In the genomic region with DNA sequence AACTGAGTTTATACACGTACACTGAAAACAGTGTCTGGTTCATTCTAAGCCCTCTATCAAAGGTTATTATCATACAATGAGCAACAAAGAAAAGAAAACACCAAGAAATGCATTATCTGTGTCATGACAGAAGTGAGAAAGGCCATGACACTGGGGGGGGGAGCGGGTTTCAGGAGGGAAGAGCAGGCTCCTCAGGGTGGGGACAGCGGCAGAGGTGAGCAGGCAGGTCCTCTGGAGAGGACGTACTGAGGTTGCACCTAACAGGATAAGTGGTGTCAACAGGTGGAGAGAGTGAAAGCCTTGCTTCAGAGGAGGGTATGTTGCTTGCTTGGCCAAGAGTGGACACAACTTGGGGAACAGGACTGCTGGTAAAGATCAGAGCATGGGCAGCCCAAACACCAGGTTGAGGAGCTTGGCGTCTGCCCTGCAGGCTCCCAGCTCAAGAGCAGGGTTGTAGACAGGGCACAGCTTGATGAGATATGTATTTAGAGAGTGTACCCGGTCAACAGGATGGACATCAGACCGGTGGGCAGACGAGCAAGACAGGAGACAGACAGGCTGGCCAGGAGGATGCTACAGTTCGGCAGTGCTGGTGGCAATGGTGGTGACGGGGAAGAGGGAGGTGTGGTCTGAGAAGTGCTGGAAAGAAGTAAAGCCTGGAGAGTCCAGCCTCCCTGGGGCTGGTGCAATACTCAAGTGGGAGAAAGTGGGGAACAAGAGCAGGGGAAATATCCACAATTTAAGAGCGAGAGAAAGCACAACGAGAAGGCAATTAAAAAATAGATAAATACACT, we compare ENCODE assay signal across 30 cellular contexts. TPM values are rescaled to one million over a fixed set of nuclear protein-coding genes. Genes with fewer than 3 reads are reported as not detected.
DNase-seq lines count a peak whose midpoint lies in the region; ATAC-seq, FAIRE-seq and TF ChIP-seq lines count a peak whose summit lies in the region.
"Had no signal": no experiment of that assay in that cellular context is flagged by ENCODE, and none has a peak within 500 bp of the region (broad histone marks: within the 10 kb centered on the region; RNA-seq: fewer than 3 reads in every experiment).

No MANE protein-coding gene starts in this region.

- TF ChIP-seq RAD21 in K562 (CRISPR knock-in tag; conservative IDR thresholded peaks at IDR 0.05 in 1 of 2, IDR thresholded peaks at IDR 0.05 in 1 of 2), result no peak

- H3K4me2 ChIP-seq in K562 (ENCODE audit: insufficient read depth, low read length) (peak overlapping the region; percentile 67), H9 (ENCODE audit: insufficient read depth, insufficient read length, low read length) (no peak overlapping the region)
- H3K4me2 ChIP-seq: BLaER1, PC-9 had no signal

- H3K27ac Mint-ChIP-seq in CD4-positive, alpha-beta memory T cell, result peak overlapping the region in 4 of 7 donors; percentile 15 to 56 (median 46)
- peak overlapping the region in 4 of 6 donors; percentile 3 to 55 (median 16) for H3K27ac Mint-ChIP-seq in naive B cell
- peak overlapping the region in 3 of 10 donors; percentile 32 to 70 (median 44) for H3K27ac Mint-ChIP-seq in naive thymus-derived CD8-positive, alpha-beta T cell
- no peak overlapping the region for H3K27ac Mint-ChIP-seq in H9
- H3K27ac Mint-ChIP-seq: activated T-cell treated with anti-CD3 and anti-CD28 coated beads, Interleukin-2, amount 50 U/mL, for 24 hours; natural killer cell treated with Interleukin-12 subunit alpha and Interleukin-12 subunit beta and Interleukin-15 and Interleukin-18, amount 100 ng/mL, for 72 hours had no signal

- H4K5ac ChIP-seq in H9 (ENCODE audit: insufficient read length, low read depth, low read length), result no peak overlapping the region

- TF ChIP-seq CTCF in HEK293 (tag by site-specific recombination; IDR thresholded peaks at IDR 0.05), result no peak
- TF ChIP-seq CTCF in K562 (IDR thresholded peaks at IDR 0.05 in 2 of 3, conservative IDR thresholded peaks at IDR 0.05 in 1 of 3; ENCODE audit: insufficient read depth in 2 of 3, low read depth in 1 of 3, low read length in 3 of 3), result no peak
- no peak for TF ChIP-seq CTCF in H9 (conservative IDR thresholded peaks at IDR 0.05)

- TF ChIP-seq EP300 in K562 (IDR thresholded peaks at IDR 0.05; ENCODE audit: low read length), result no peak

- peaks cover 8% of the 10 kb centered on the region for H3K4me1 ChIP-seq in CD4-positive, alpha-beta memory T cell (ENCODE audit: insufficient read depth, low read length)
- no peaks in the 10 kb centered on the region for H3K4me1 ChIP-seq in HEK293 (ENCODE audit: control insufficient read depth, insufficient read depth, low read length)
- H3K4me1 ChIP-seq in K562 (replicated peaks in 1 of 2; ENCODE audit: control insufficient read depth in 2 of 2, insufficient read depth in 2 of 2, low read length in 2 of 2), result peaks cover 17 to 25% of the 10 kb centered on the region in 2 experiments; a peak in 4 of 5 replicates
- no peaks in the 10 kb centered on the region for H3K4me1 ChIP-seq in H9 (ENCODE audit: insufficient read depth, low read length)
- H3K4me1 ChIP-seq in small intestine (ENCODE audit: control insufficient read depth in 2 of 2, insufficient read depth in 1 of 2, low read depth in 1 of 2, low read length in 1 of 2), result no peaks in the 10 kb centered on the region
- H3K4me1 ChIP-seq: prostate gland had no signal

- H3K27me3 ChIP-seq in CD4-positive, alpha-beta memory T cell (ENCODE audit: insufficient read depth, low read length), result no peaks in the 10 kb centered on the region
- H3K27me3 ChIP-seq in K562 (ENCODE audit: control insufficient read depth in 2 of 2, insufficient read depth in 2 of 2, low read length in 2 of 2), result no peaks in the 10 kb centered on the region
- H3K27me3 ChIP-seq in H9 (ENCODE audit: insufficient read depth, low read length), result no peaks in the 10 kb centered on the region
- no peaks in the 10 kb centered on the region for H3K27me3 ChIP-seq in small intestine (ENCODE audit: control insufficient read depth in 2 of 2, insufficient read depth in 2 of 2, low read length in 2 of 2)
- H3K27me3 ChIP-seq: BLaER1, body of pancreas, esophagus squamous epithelium had no signal

- H3K23ac ChIP-seq in H9 (ENCODE audit: insufficient read length, low read depth, low read length), result no peak overlapping the region

- H3K36me3 ChIP-seq in CD4-positive, alpha-beta memory T cell (ENCODE audit: insufficient read depth, low read length), result no peaks in the 10 kb centered on the region
- H3K36me3 ChIP-seq in HEK293 (ENCODE audit: control insufficient read depth in 2 of 2, insufficient read depth in 1 of 2, low read length in 2 of 2), result no peaks in the 10 kb centered on the region
- peaks cover 11% of the 10 kb centered on the region for H3K36me3 ChIP-seq in K562 (ENCODE audit: control insufficient read depth, insufficient read depth, low read length)
- no peaks in the 10 kb centered on the region for H3K36me3 ChIP-seq in small intestine (ENCODE audit: control insufficient read depth in 2 of 2, insufficient read depth in 2 of 2, low read length in 2 of 2)
- H3K36me3 ChIP-seq: BLaER1, esophagus squamous epithelium, prostate gland had no signal

- H3K14ac ChIP-seq in H9 (ENCODE audit: insufficient read depth, low read length), result no peak overlapping the region

- no peak overlapping the region for H3K4ac ChIP-seq in H9 (ENCODE audit: low read depth, low read length)

- H3K4me3 ChIP-seq in CD4-positive, alpha-beta memory T cell (ENCODE audit: low read length in 2 of 2), result no peak overlapping the region
- H3K4me3 ChIP-seq in HEK293 (ENCODE audit: low read depth, low read length), result no peak overlapping the region
- H3K4me3 ChIP-seq in K562, result no peak overlapping the region
- no peak overlapping the region for H3K4me3 ChIP-seq in small intestine (ENCODE audit: low read depth in 1 of 2, low read length in 2 of 2)
- H3K4me3 ChIP-seq: BLaER1, body of pancreas, esophagus squamous epithelium, GM23248, PC-9, prostate gland had no signal

- H3K4me3 Mint-ChIP-seq in CD4-positive, alpha-beta memory T cell, result peak overlapping the region in 1 of 8 donors; percentile 2
- H3K4me3 Mint-ChIP-seq in naive B cell, result no peak overlapping the region
- H3K4me3 Mint-ChIP-seq in naive thymus-derived CD8-positive, alpha-beta T cell, result no peak overlapping the region
- H3K4me3 Mint-ChIP-seq in H9, result no peak overlapping the region; a peak in 1 of 5 replicates
- H3K4me3 Mint-ChIP-seq: activated T-cell treated with anti-CD3 and anti-CD28 coated beads, Interleukin-2, amount 50 U/mL, for 24 hours; natural killer cell treated with Interleukin-12 subunit alpha and Interleukin-12 subunit beta and Interleukin-15 and Interleukin-18, amount 100 ng/mL, for 72 hours had no signal

- H3K9ac ChIP-seq in K562 (ENCODE audit: insufficient read depth in 1 of 2, low read depth in 2 of 2, low read length in 2 of 2) (peak overlapping the region in 1 of 2 experiments; percentile 60; a peak in 2 of 4 replicates), H9 (ENCODE audit: extremely low read depth, insufficient read length, low read length) (no peak overlapping the region)
- H3K9ac ChIP-seq: BLaER1, GM23248 had no signal

- H4K20me1 ChIP-seq in K562 (replicated peaks; ENCODE audit: control insufficient read depth, insufficient read depth, low read length) (no peaks in the 10 kb centered on the region), H9 (ENCODE audit: control insufficient read depth, insufficient read depth, insufficient read length) (no peaks in the 10 kb centered on the region)
- H4K20me1 ChIP-seq: BLaER1 had no signal

- H3K23me2 ChIP-seq in H9 (ENCODE audit: insufficient read length, low read depth, low read length, poor library complexity, severe bottlenecking), result no peaks in the 10 kb centered on the region

- ATAC-seq in K562, result peak; percentile 75
- ATAC-seq in naive B cell (ENCODE audit: low read depth in 2 of 2), result no peak
- ATAC-seq in naive thymus-derived CD8-positive, alpha-beta T cell, result no peak
- ATAC-seq: body of pancreas, sciatic nerve had no signal

- H3K4me1 Mint-ChIP-seq in CD4-positive, alpha-beta memory T cell, result peaks cover 16 to 27% (median 20%) of the 10 kb centered on the region in 4 donors
- H3K4me1 Mint-ChIP-seq in naive B cell (peaks cover 7 to 21% (median 11%) of the 10 kb centered on the region in 3 donors), H9 (peaks cover 6 to 15% of the 10 kb centered on the region in 2 experiments)
- H3K4me1 Mint-ChIP-seq in naive thymus-derived CD8-positive, alpha-beta T cell, result peaks cover 14 to 20% (median 15%) of the 10 kb centered on the region in 4 donors

- POLR2A ChIA-PET in CD4-positive, alpha-beta memory T cell (lab: Charles Lee; ENCODE audit: partially characterized antibody), result no interaction called here
- POLR2A ChIA-PET in HEK293 (lab: Yijun Ruan, JAX) (no interaction called here), K562 (lab: Yijun Ruan, JAX) (interaction anchor here (1.4 kb wide), 1 partner anchor 9 kb away, joined by 7 read pairs; no protein-coding TSS in a partner anchor)
- POLR2A ChIA-PET in naive thymus-derived CD8-positive, alpha-beta T cell (lab: Charles Lee), result interaction anchor here (1.8 kb wide), 1 partner anchor 9 kb away, joined by 5 read pairs; a partner anchor contains a TSS

- H3K79me2 ChIP-seq in K562 (ENCODE audit: control insufficient read depth, insufficient read depth, low read length), result peaks cover 36% of the 10 kb centered on the region
- no peaks in the 10 kb centered on the region for H3K79me2 ChIP-seq in H9 (ENCODE audit: insufficient read depth, low read length)

- CTCF ChIA-PET in CD4-positive, alpha-beta memory T cell (lab: Charles Lee; ENCODE audit: partially characterized antibody), result interaction anchor here (1.0 kb wide), 1 partner anchor 8 kb away, joined by 3 read pairs; no protein-coding TSS in a partner anchor
- CTCF ChIA-PET in HEK293 (lab: Yijun Ruan, JAX) (interaction anchor here (0.6 to 1.3 kb wide), 3 partner anchors 9 to 790 kb away, joined by 3 to 4 read pairs (median 3); no protein-coding TSS in a partner anchor), K562 (lab: Yijun Ruan, JAX; ENCODE audit: low intra/inter-chr PET ratio) (no interaction called here)

- no TSS peak for BruUV-seq in K562 (replicated peaks; lab: Mats Ljungman, UMichigan)

- FAIRE-seq in K562 (lab: Jason Lieb, UNC), result no peak
- FAIRE-seq in small intestine (lab: Jason Lieb, UNC), result no peak

- peaks cover 0 to 9% of the 10 kb centered on the region in 2 donors for H3K27me3 Mint-ChIP-seq in CD4-positive, alpha-beta memory T cell
- H3K27me3 Mint-ChIP-seq in naive B cell (peaks cover 0 to 9% (median 5%) of the 10 kb centered on the region in 3 donors), H9 (ENCODE audit: low read depth) (peaks cover 16% of the 10 kb centered on the region)
- H3K27me3 Mint-ChIP-seq in naive thymus-derived CD8-positive, alpha-beta T cell, result peaks cover 0 to 5% (median 0%) of the 10 kb centered on the region in 5 donors
- H3K27me3 Mint-ChIP-seq: activated T-cell treated with anti-CD3 and anti-CD28 coated beads, Interleukin-2, amount 50 U/mL, for 24 hours had no signal

- no peaks in the 10 kb centered on the region for H3K79me1 ChIP-seq in H9 (ENCODE audit: insufficient read depth, low read depth, low read length, poor library complexity, severe bottlenecking)

- no peak for DNase-seq in CD4-positive, alpha-beta memory T cell
- DNase-seq in K562 (ENCODE audit: extremely low read depth in 1 of 4, low spot score in 3 of 4) (peak in 2 of 4 experiments; percentile 33 to 51), naive B cell (no peak), H9 (no peak), small intestine (no peak)
- DNase-seq in naive thymus-derived CD8-positive, alpha-beta T cell, result no peak
- DNase-seq: activated CD4-positive, alpha-beta T cell treated with anti-CD3 and anti-CD28 coated beads for 4 hours; activated gamma-delta T cell treated with Interleukin-2 at 50 U/mL for 16 hours; activated T-cell treated with anti-CD3 and anti-CD28 coated beads, Interleukin-2, amount 50 U/mL, for 24 hours; body of pancreas; COR-L47; DND-41; esophagus squamous epithelium; foreskin melanocyte; GM23248; NCI-H1092; NCI-H187; NCI-H526; occipital lobe; PC-9; SHP77; stimulated activated CD4-positive, alpha-beta T cell treated with anti-CD3 and anti-CD28 coated beads, Interleukin-4, amount 100 ng/mL, for 1 hour; T1000; trophoblast cell had no signal

- H2AK5ac ChIP-seq in H9 (ENCODE audit: insufficient read length, low read length), result no peak overlapping the region

- in situ Hi-C loops in K562 (cut with MboI), result no loop called here

- no peak overlapping the region for H3K27ac ChIP-seq in CD4-positive, alpha-beta memory T cell (ENCODE audit: low read depth, low read length)
- no peak overlapping the region for H3K27ac ChIP-seq in HEK293 (ENCODE audit: extremely low read depth, low read depth, low read length)
- no peak overlapping the region for H3K27ac ChIP-seq in K562 (ENCODE audit: extremely low read depth, low read depth, low read length)
- H3K27ac ChIP-seq in H9 (ENCODE audit: insufficient read length, low read depth, low read length), result no peak overlapping the region
- no peak overlapping the region for H3K27ac ChIP-seq in small intestine (ENCODE audit: low read depth in 1 of 2, low read length in 1 of 2)
- H3K27ac ChIP-seq: BLaER1, body of pancreas, esophagus squamous epithelium, GM23248, PC-9, prostate gland, VCaP had no signal

- peak overlapping the region; percentile 11; the same call in 1 of the 2 replicates for H2AFZ ChIP-seq in K562 (ENCODE audit: low read depth, low read length)
- no peak overlapping the region for H2AFZ ChIP-seq in H9 (ENCODE audit: low read length)
- H2AFZ ChIP-seq: GM23248, PC-9 had no signal

- WGBS in K562 (ENCODE audit: insufficient coverage, low coverage, missing lambda C conversion rate), result 34% methylated on average over 12 of the region's 12 CpGs
- WGBS in H9 (ENCODE audit: extremely low coverage, insufficient read length, low lambda C conversion rate), result no CpG with 5 or more reads among the region's 12 CpGs
- 71 to 80% (median 77%) methylated on average over 12 of the region's 12 CpGs for WGBS in small intestine, 3 donors

- H3K36me3 Mint-ChIP-seq in CD4-positive, alpha-beta memory T cell, result no peaks in the 10 kb centered on the region
- H3K36me3 Mint-ChIP-seq in naive B cell (peaks cover 0 to 3% of the 10 kb centered on the region in 2 donors), H9 (ENCODE audit: insufficient read depth in 1 of 3, low read depth in 3 of 3) (no peaks in the 10 kb centered on the region)
- H3K36me3 Mint-ChIP-seq in naive thymus-derived CD8-positive, alpha-beta T cell, result no peaks in the 10 kb centered on the region
- H3K36me3 Mint-ChIP-seq: natural killer cell treated with Interleukin-12 subunit alpha and Interleukin-12 subunit beta and Interleukin-15 and Interleukin-18, amount 100 ng/mL, for 72 hours had no signal

- no peak overlapping the region for H4K91ac ChIP-seq in H9 (ENCODE audit: insufficient read length, low read depth, low read length)

- no peaks in the 10 kb centered on the region for H3K9me3 Mint-ChIP-seq in CD4-positive, alpha-beta memory T cell
- H3K9me3 Mint-ChIP-seq in naive B cell (no peaks in the 10 kb centered on the region), H9 (no peaks in the 10 kb centered on the region)
- no peaks in the 10 kb centered on the region for H3K9me3 Mint-ChIP-seq in naive thymus-derived CD8-positive, alpha-beta T cell
- H3K9me3 Mint-ChIP-seq: activated T-cell treated with anti-CD3 and anti-CD28 coated beads, Interleukin-2, amount 50 U/mL, for 24 hours; natural killer cell treated with Interleukin-12 subunit alpha and Interleukin-12 subunit beta and Interleukin-15 and Interleukin-18, amount 100 ng/mL, for 72 hours had no signal

- H2BK15ac ChIP-seq in H9 (ENCODE audit: low read depth, low read length), result no peak overlapping the region

- intact Hi-C loops in CD4-positive, alpha-beta memory T cell (cut with micrococcal nuclease), result no loop called here
- intact Hi-C loops in K562 (cut with micrococcal nuclease), result no loop called here

- H3K56ac ChIP-seq in H9 (ENCODE audit: insufficient read length, low read depth, low read length), result no peak overlapping the region

- no peak overlapping the region for H4K8ac ChIP-seq in H9 (replicated peaks; ENCODE audit: insufficient read length, low read depth, low read length)

- no peak overlapping the region for H2BK5ac ChIP-seq in H9 (ENCODE audit: insufficient read length, low read length)

- H2BK20ac ChIP-seq in H9 (ENCODE audit: low read depth, low read length, poor library complexity, severe bottlenecking), result no peak overlapping the region

- no peaks in the 10 kb centered on the region for H3K9me1 ChIP-seq in K562 (ENCODE audit: control insufficient read depth, insufficient read depth, low read length)

- no peak for TF ChIP-seq POLR2A in K562 (conservative IDR thresholded peaks at IDR 0.05)

- no peaks in the 10 kb centered on the region for H3K9me3 ChIP-seq in CD4-positive, alpha-beta memory T cell (ENCODE audit: control insufficient read depth in 1 of 2, low read length in 2 of 2)
- H3K9me3 ChIP-seq in HEK293 (ENCODE audit: control insufficient read depth, insufficient read depth, low read depth, low read length), result no peaks in the 10 kb centered on the region
- no peaks in the 10 kb centered on the region for H3K9me3 ChIP-seq in K562 (replicated peaks; ENCODE audit: control insufficient read depth, insufficient read depth, low read depth, low read length)
- no peaks in the 10 kb centered on the region for H3K9me3 ChIP-seq in H9 (ENCODE audit: control insufficient read depth, low read depth, low read length)
- no peaks in the 10 kb centered on the region for H3K9me3 ChIP-seq in small intestine (ENCODE audit: control insufficient read depth, low read depth)
- H3K9me3 ChIP-seq: BLaER1, body of pancreas, esophagus squamous epithelium, prostate gland had no signal

- no peak overlapping the region for H3K18ac ChIP-seq in H9 (ENCODE audit: insufficient read length, low read depth, low read length)

- H2BK12ac ChIP-seq in H9 (ENCODE audit: insufficient read length, low read depth, low read length), result no peak overlapping the region

- no peak overlapping the region for H3T11ph ChIP-seq in H9 (ENCODE audit: low read length)

- H2BK120ac ChIP-seq in H9 (ENCODE audit: low read depth, low read length, poor library complexity, severe bottlenecking), result no peak overlapping the region

RNA-seq across cellular contexts. Expression of a gene that starts 10.3 kb away (rescaled TPM):
- total RNA-seq in CD4-positive, alpha-beta memory T cell, result 10 to 100 TPM in 1 of 2 experiments, 1 to 10 TPM in 1; 8.4 to 10.1 TPM
- polyA plus RNA-seq in CD4-positive, alpha-beta memory T cell, result 1 to 10 TPM in 1 of 2 donors, under 1 TPM in 1; 0.24 to 1.5 TPM
- total RNA-seq in K562 (2011; cell fraction: chromatin; rRNA removed; ENCODE audit: low replicate concordance), result 13.7 and 31.3 TPM in 2 replicates
- total RNA-seq in K562 (2011; cell fraction: nucleolus; rRNA removed), result 20.9 and 25.0 TPM in 2 replicates
- total RNA-seq in K562 (2011; cell fraction: nucleoplasm; rRNA removed), result 17.4 and 19.4 TPM in 2 replicates
- total RNA-seq in K562 (2014; rRNA removed), result 9.0 and 10.1 TPM in 2 replicates
- 1.1 and 2.0 TPM in 2 replicates for total RNA-seq in K562 (2014; rRNA removed; fragmentation: Illumina TruSeq; extraction: Trizol)
- total RNA-seq in K562 (2015; rRNA removed; fragmentation: Illumina TruSeq; extraction: Trizol), result 3.0 and 3.5 TPM in 2 replicates
- 14.1 and 17.1 TPM in 2 replicates for total RNA-seq in K562 (2021)
- 3.0 and 5.3 TPM in 2 replicates for polyA plus RNA-seq in K562 (2011; rRNA removed)
- 3.4 and 4.9 TPM in 2 replicates for polyA plus RNA-seq in K562 (2011; cell fraction: cytosol; rRNA removed)
- polyA plus RNA-seq in K562 (2011; cell fraction: nucleus; rRNA removed), result 39.6 and 62.6 TPM in 2 replicates
- 10.1 and 16.2 TPM in 2 replicates for polyA plus RNA-seq in K562 (2012)
- 5.1 and 6.2 TPM in 2 replicates for polyA plus RNA-seq in K562 (2014; fragmentation: Illumina TruSeq; extraction: Trizol)
- polyA plus RNA-seq in K562 (2014; fragmentation: Nextera tagmentation; extraction: Ambion mirVana), result under 1 TPM; 0.31 TPM
- polyA plus RNA-seq in K562 (2014; rRNA removed), result 10.4 and 10.5 TPM in 2 replicates
- 0.84 and 1.2 TPM in 2 replicates for polyA minus RNA-seq in K562 (2011; rRNA and poly(A)+ RNA removed)
- polyA minus RNA-seq in K562 (2011; cell fraction: cytosol; rRNA and poly(A)+ RNA removed), result 3.1 and 3.9 TPM in 2 replicates
- polyA minus RNA-seq in K562 (2011; cell fraction: nucleus; rRNA and poly(A)+ RNA removed), result 14.1 and 15.1 TPM in 2 replicates
- 1 to 10 TPM in 2 of 6 donors, under 1 TPM in 4; 0.27 to 2.0 (median 0.95) TPM for polyA plus RNA-seq in naive B cell (ENCODE audit: low read depth in 6 of 6)
- 1 to 10 TPM; 3.3 to 4.2 TPM for total RNA-seq in naive thymus-derived CD8-positive, alpha-beta T cell
- under 1 TPM; 0.17 to 0.56 (median 0.43) TPM for polyA plus RNA-seq in naive thymus-derived CD8-positive, alpha-beta T cell
- total RNA-seq in H9 (2021), result 2.2 and 2.3 TPM in 2 replicates
- polyA plus RNA-seq in small intestine, result 1 to 10 TPM; 2.7 to 8.6 (median 7.2) TPM

Comparison
In these comparisons a context has a peak if more than half of its experiments do, and no peak if none do; other contexts are left out.
1. H3K27ac Mint-ChIP-seq: peak in CD4-positive, alpha-beta memory T cell (4 of 7) and naive B cell (4 of 6); none in H9 (0 of 3).
2. POLR2A ChIA-PET loops: an anchor here in K562 (1.4 kb wide) and naive thymus-derived CD8-positive, alpha-beta T cell (1.8 kb wide); none called in CD4-positive, alpha-beta memory T cell and HEK293.